In the genomic region with DNA sequence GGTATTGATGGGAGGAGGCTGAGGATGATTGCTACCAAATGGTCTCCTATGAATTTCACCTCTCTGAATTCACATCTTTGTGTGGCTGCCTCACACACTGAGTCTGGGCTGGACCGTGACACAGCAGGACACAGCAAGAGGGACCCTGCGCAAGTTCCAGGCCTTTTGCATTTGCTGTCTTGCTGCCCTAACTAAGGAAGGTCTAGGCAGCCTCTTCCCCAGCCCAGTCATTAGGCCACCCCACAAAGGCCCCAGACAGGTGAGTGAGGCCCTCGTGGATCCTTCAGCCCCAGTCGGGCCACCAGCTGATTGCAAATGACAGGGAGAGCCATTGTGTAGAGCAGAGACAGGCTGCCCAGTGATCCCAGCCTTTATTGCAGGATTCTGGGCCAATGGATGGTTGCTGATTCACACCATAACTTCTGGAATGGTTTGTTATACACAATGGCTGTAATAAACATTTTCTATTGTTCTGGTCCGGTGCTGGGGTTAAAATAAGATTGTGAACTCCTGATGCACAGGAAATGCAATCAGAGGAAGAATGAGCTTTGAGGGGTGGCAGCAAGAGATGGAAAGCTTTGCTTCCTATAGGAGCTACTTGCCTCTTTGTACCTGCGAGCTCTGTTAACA, we compare ENCODE assay signal across 1 cellular context.
TF ChIP-seq lines count a peak whose summit lies in the region.

No MANE protein-coding gene starts in this region.

TF ChIP-seq in endothelial cell of umbilical vein, 7 proteins besides CTCF, POLR2A, EP300 and RAD21 (continued from another document):
- no peak for TF ChIP-seq POLR2AphosphoS5 (IDR thresholded peaks at IDR 0.05; ENCODE audit: insufficient read depth, low read depth, low read length)
- TF ChIP-seq MYC (IDR thresholded peaks at IDR 0.05; ENCODE audit: low read depth, low read length) = no peak
- TF ChIP-seq JUN (IDR thresholded peaks at IDR 0.05; ENCODE audit: borderline replicate concordance, insufficient read depth, insufficient read length, low read depth) = no peak
- no peak for TF ChIP-seq FOS (IDR thresholded peaks at IDR 0.05; ENCODE audit: borderline replicate concordance, insufficient read depth, low read length)
- TF ChIP-seq MAX (IDR thresholded peaks at IDR 0.05; ENCODE audit: insufficient read depth, insufficient read length) = no peak
- TF ChIP-seq EZH2 (IDR thresholded peaks at IDR 0.05; ENCODE audit: borderline replicate concordance, low read depth, low read length, severe bottlenecking) = no peak
